ENCODE assay signal across 8 cellular contexts in the genomic region with DNA sequence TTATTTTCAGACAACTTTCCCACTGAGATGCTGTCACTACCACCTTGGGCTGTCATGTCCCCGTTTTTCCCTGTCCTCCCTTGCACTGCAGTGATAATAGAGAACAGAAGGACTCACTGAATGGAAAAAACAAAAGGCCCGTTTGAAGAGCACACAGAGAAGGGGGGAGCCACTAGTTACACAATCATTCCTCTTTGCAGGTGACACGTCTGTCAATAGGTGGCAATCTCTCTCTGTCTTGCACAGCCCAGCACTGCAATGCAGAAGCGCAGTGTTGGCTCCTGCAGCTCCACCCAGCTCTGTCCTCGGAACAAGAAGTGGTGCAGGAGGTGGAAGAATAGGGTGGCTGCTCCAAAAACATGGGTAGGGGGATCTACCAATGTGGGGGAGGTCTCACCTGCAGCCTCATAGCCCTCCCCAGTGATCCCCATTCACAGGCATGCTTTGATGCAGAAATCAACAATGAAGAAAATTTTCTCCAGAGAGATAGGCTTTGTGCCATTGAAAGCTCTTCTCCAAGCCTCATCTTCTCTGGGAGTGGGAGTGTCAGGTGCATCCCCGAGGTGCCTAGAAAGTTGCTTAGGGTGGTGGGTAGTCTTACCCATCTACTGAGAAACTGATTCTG. TPM values are rescaled to one million over a fixed set of nuclear protein-coding genes. Genes with fewer than 3 reads are reported as not detected.
A peak's percentile ranks its signal among the peaks of the same experiment; 100 is the strongest.
DNase-seq lines count a peak whose midpoint lies in the region; ATAC-seq, FAIRE-seq and TF ChIP-seq lines count a peak whose summit lies in the region.

No MANE protein-coding gene starts in this region.

- DNase-seq in DND-41 (peak; percentile 10), HT-29 (ENCODE audit: low spot score) (peak; percentile 88), NCI-H82 treated with DMSO at 0.1 percent for 48 hours (lab: John Stamatoyannopoulos, UW; ENCODE audit: unreplicated experiment) (peak; percentile 79), MCF 10A (ENCODE audit: unreplicated experiment) (peak; percentile 70), keratinocyte (ENCODE audit: low read depth, low spot score) (no peak), substantia nigra (lab: John Stamatoyannopoulos, UW) (peak in 29 of 49 donors; percentile 2 to 51 (median 22)), lower leg skin (ENCODE audit: low spot score in 2 of 2) (no peak)

- dilution Hi-C loops in keratinocyte (cut with MboI; ENCODE audit: extremely low pct_ligation_motif_present, low sequenced_read_pairs): no loop called here

- FAIRE-seq in keratinocyte (lab: Jason Lieb, UNC): peak; percentile 57

- H3K9me3 ChIP-seq in DND-41 (ENCODE audit: insufficient read depth, low read length, severe bottlenecking) (no peaks in the 10 kb centered on the region), keratinocyte (ENCODE audit: control insufficient read depth, low read depth, low read length) (no peaks in the 10 kb centered on the region)

- no peaks in the 10 kb centered on the region for H3K27me3 Mint-ChIP-seq in MCF 10A (ENCODE audit: insufficient read depth, unreplicated experiment)

- no peak overlapping the region for H3K9ac ChIP-seq in DND-41 (ENCODE audit: low read depth, low read length)
- H3K9ac ChIP-seq in keratinocyte (ENCODE audit: control insufficient read depth, extremely low read depth, insufficient read depth, low read length): peak overlapping the region; percentile 31

- H3K9me1 ChIP-seq in keratinocyte (ENCODE audit: control insufficient read depth, extremely low read depth, insufficient read depth, low read length): no peaks in the 10 kb centered on the region

- intact Hi-C loops in MCF 10A (cut with micrococcal nuclease): loop anchor here (1.0 to 2.0 kb wide), 3 partner anchors 88 to 376 kb away; no protein-coding TSS in a partner anchor
- intact Hi-C loops in lower leg skin (cut with DNase I; ENCODE audit: low total_unique reads): loop anchor here (5.0 kb wide), 2 partner anchors 138 to 177 kb away; no protein-coding TSS in a partner anchor

- no peak for TF ChIP-seq POLR2A in lower leg skin (IDR thresholded peaks at IDR 0.05)

- WGBS in lower leg skin, 2 donors: 13 to 15% methylated on average over 6 of the region's 6 CpGs

- CTCF ChIA-PET in MCF 10A (lab: Yijun Ruan, JAX): interaction anchor here (0.5 to 10.8 kb wide), 45 partner anchors 8 to 823 kb away, joined by 3 to 429 read pairs (median 7); partner anchors contain the start of gene LRRC58

- no peak overlapping the region for H3K4me3 Mint-ChIP-seq in MCF 10A (ENCODE audit: unreplicated experiment)

- peaks cover 4% of the 10 kb centered on the region for H3K36me3 Mint-ChIP-seq in MCF 10A (ENCODE audit: insufficient read depth, unreplicated experiment)

- BruUV-seq in MCF 10A (replicated peaks; lab: Mats Ljungman, UMichigan): no TSS peak

- H3K27me3 ChIP-seq in DND-41 (ENCODE audit: insufficient read depth, low read length, poor library complexity) (no peaks in the 10 kb centered on the region), keratinocyte (ENCODE audit: control insufficient read depth, extremely low read depth, insufficient read depth, low read length) (no peaks in the 10 kb centered on the region)

- peak; percentile 56 for TF ChIP-seq CTCF in DND-41 (IDR thresholded peaks at IDR 0.05; ENCODE audit: borderline replicate concordance, extremely low read depth, low read length, poor library complexity, severe bottlenecking)
- TF ChIP-seq CTCF in MCF 10A (IDR thresholded peaks at IDR 0.05; ENCODE audit: unreplicated experiment): peak; percentile 58
- peak; percentile 77 to 94 (median 78) for TF ChIP-seq CTCF in keratinocyte (optimal IDR thresholded peaks at IDR 0.05 in 1 of 3, IDR thresholded peaks at IDR 0.05 in 1 of 3, conservative IDR thresholded peaks at IDR 0.05 in 1 of 3; ENCODE audit: extremely low read depth in 1 of 3, insufficient read depth in 2 of 3, low read length in 3 of 3)
- TF ChIP-seq CTCF in lower leg skin (IDR thresholded peaks at IDR 0.05): peak in 1 of 3 donors; percentile 8

- no peak overlapping the region for H3K27ac Mint-ChIP-seq in MCF 10A (ENCODE audit: low read depth, unreplicated experiment)

- H4K20me1 ChIP-seq in DND-41 (ENCODE audit: insufficient read depth, low read length) (no peaks in the 10 kb centered on the region), keratinocyte (ENCODE audit: control insufficient read depth, extremely low read depth, insufficient read depth, low read length) (no peaks in the 10 kb centered on the region)

- ATAC-seq in DND-41 (ENCODE audit: insufficient read depth, low read depth) (0 out of 3 replicates have a peak, but pooled peaks have one; percentile 35), GM19463 (IDR thresholded peaks at IDR 0.05; ENCODE audit: unreplicated experiment) (peak; percentile 43)

- POLR2A ChIA-PET in MCF 10A (lab: Yijun Ruan, JAX): interaction anchor here (1.2 to 4.1 kb wide), 5 partner anchors 10 to 172 kb away, joined by 3 to 76 read pairs (median 3); partner anchors contain the start of gene LRRC58

- no peak overlapping the region for H3K4me3 ChIP-seq in DND-41 (ENCODE audit: low read depth in 1 of 2, low read length in 2 of 2)
- no peak overlapping the region for H3K4me3 ChIP-seq in keratinocyte (ENCODE audit: control insufficient read depth in 2 of 3, extremely low read depth in 1 of 3, insufficient read depth in 2 of 3, low read depth in 1 of 3, low read length in 3 of 3)
- H3K4me3 ChIP-seq in lower leg skin (ENCODE audit: low read depth, poor library complexity, severe bottlenecking): no peak overlapping the region

- H2AFZ ChIP-seq in DND-41 (ENCODE audit: low read depth, low read length) (peak overlapping the region; percentile 80; the same call in 1 of the 2 replicates), keratinocyte (ENCODE audit: control insufficient read depth, low read length) (peak overlapping the region; percentile 56)

- H3K4me1 Mint-ChIP-seq in MCF 10A (ENCODE audit: insufficient read depth, unreplicated experiment): peaks cover 28% of the 10 kb centered on the region

- H3K4me1 ChIP-seq in DND-41 (ENCODE audit: insufficient read depth, low read length): peaks cover 13% of the 10 kb centered on the region
- peaks cover 22% of the 10 kb centered on the region for H3K4me1 ChIP-seq in keratinocyte (ENCODE audit: control insufficient read depth, extremely low read depth, insufficient read depth, low read length)

- H3K36me3 ChIP-seq in DND-41 (ENCODE audit: insufficient read depth, low read length): no peaks in the 10 kb centered on the region
- H3K36me3 ChIP-seq in keratinocyte (ENCODE audit: control insufficient read depth in 2 of 2, extremely low read depth in 1 of 2, insufficient read depth in 2 of 2, low read length in 2 of 2): no peaks in the 10 kb centered on the region

- H3K9me3 Mint-ChIP-seq in MCF 10A (ENCODE audit: unreplicated experiment): no peaks in the 10 kb centered on the region

- H3K79me2 ChIP-seq in DND-41 (ENCODE audit: insufficient read depth, low read length): no peaks in the 10 kb centered on the region
- H3K79me2 ChIP-seq in keratinocyte (ENCODE audit: control insufficient read depth, insufficient read depth, low read length): no peaks in the 10 kb centered on the region

- no peak overlapping the region for H3K27ac ChIP-seq in DND-41 (ENCODE audit: low read length)
- H3K27ac ChIP-seq in keratinocyte (ENCODE audit: control insufficient read depth, insufficient read depth, low read length): peak overlapping the region; percentile 15
- H3K27ac ChIP-seq in substantia nigra (ENCODE audit: low read depth, low read length, poor library complexity, severe bottlenecking): no peak overlapping the region

- H3K4me2 ChIP-seq in DND-41 (ENCODE audit: insufficient read depth, low read length): no peak overlapping the region
- peak overlapping the region; percentile 55 for H3K4me2 ChIP-seq in keratinocyte (ENCODE audit: control insufficient read depth, extremely low read depth, insufficient read depth, low read depth, low read length)

RNA-seq across cellular contexts. Expression of gene FSTL1, which starts 31.8 kb away (rescaled TPM):
- total RNA-seq in HT-29 (2014; rRNA removed; shearing (Covaris generic)): 0.08 TPM in 1 of 2 replicates, not detected in the other
- total RNA-seq in MCF 10A (2022) (49.4 and 56.4 TPM in 2 replicates), lower leg skin (100 to 1,000 TPM in 2 of 4 donors, 10 to 100 TPM in 2; 52.8 to 207 (median 104) TPM)
- polyA plus RNA-seq in keratinocyte: 59.0 to 93.9 TPM (median 67.1 TPM) in 3 replicates
- polyA plus RNA-seq in keratinocyte (2011; ENCODE audit: low read depth): 5.4 TPM
- polyA plus RNA-seq in keratinocyte (2011; cell fraction: cytosol; rRNA removed): 29.1 and 39.5 TPM in 2 replicates
- polyA plus RNA-seq in keratinocyte (2011; cell fraction: nucleus; rRNA removed): 75.1 and 87.2 TPM in 2 replicates
- polyA plus RNA-seq in keratinocyte (2012; ENCODE audit: low replicate concordance): 12.2 and 72.7 TPM in 2 replicates
- polyA minus RNA-seq in keratinocyte: 82.5 to 110 TPM (median 97.8 TPM) in 3 replicates
- polyA minus RNA-seq in keratinocyte (2011; cell fraction: cytosol; rRNA and poly(A)+ RNA removed): 56.2 TPM
- polyA minus RNA-seq in keratinocyte (2011; cell fraction: nucleus; rRNA and poly(A)+ RNA removed): 50.8 and 105 TPM in 2 replicates

Comparison
In these comparisons a context has a peak if more than half of its experiments do, and no peak if none do; other contexts are left out.
1. DNase-seq: peak in DND-41 (single experiment), HT-29 (single experiment), NCI-H82 treated with DMSO at 0.1 percent for 48 hours (single experiment), MCF 10A (single experiment) and substantia nigra (29 of 49); none in keratinocyte (single experiment) and lower leg skin (0 of 2).
2. RNA of gene FSTL1, which starts 31.8 kb away (total RNA-seq): 52.8 to 207 TPM in lower leg skin and 49.4 to 56.4 TPM in MCF 10A; 0.08 TPM in HT-29; every median in the first group is over 10 times any median in the second.